Comparison of ENCODE assay signal across 11 cellular contexts in genomic region chr7:2635810-2636701, GRCh38. TPM values are rescaled to one million over a fixed set of nuclear protein-coding genes. Genes with fewer than 3 reads are reported as not detected.
A peak's percentile ranks its signal among the peaks of the same experiment; 100 is the strongest.
DNase-seq lines count a peak whose midpoint lies in the region; ATAC-seq and TF ChIP-seq lines count a peak whose summit lies in the region.
"Had no signal": no experiment of that assay in that cellular context is flagged by ENCODE, and none has a peak within 500 bp of the region (broad histone marks: within the 10 kb centered on the region; RNA-seq: fewer than 3 reads in every experiment).

No MANE protein-coding gene starts in this region.

- H3K9me3 Mint-ChIP-seq in endothelial cell (ENCODE audit: unreplicated experiment) (no peaks in the 10 kb centered on the region), nephron progenitor cell (no peaks in the 10 kb centered on the region)
- H3K9me3 Mint-ChIP-seq: stimulated activated naive CD8-positive, alpha-beta T cell treated with anti-CD3 and anti-CD28 coated beads, Interleukin-15, Interleukin-2, amounts not matched to agents 100 ng/mL and 50 ng/mL, for 24 hours had no signal

- H3K4me3 Mint-ChIP-seq in endothelial cell (ENCODE audit: unreplicated experiment) = peak overlapping the region; percentile 57
- H3K4me3 Mint-ChIP-seq in nephron progenitor cell = no peak overlapping the region
- H3K4me3 Mint-ChIP-seq: stimulated activated naive CD8-positive, alpha-beta T cell treated with anti-CD3 and anti-CD28 coated beads, Interleukin-15, Interleukin-2, amounts not matched to agents 100 ng/mL and 50 ng/mL, for 24 hours had no signal

- peaks cover 8% of the 10 kb centered on the region for H3K36me3 Mint-ChIP-seq in endothelial cell (ENCODE audit: low read depth, unreplicated experiment)
- H3K36me3 Mint-ChIP-seq in nephron progenitor cell (ENCODE audit: low read depth) = no peaks in the 10 kb centered on the region

- no peak for ATAC-seq in GM19035 (IDR thresholded peaks at IDR 0.05; ENCODE audit: unreplicated experiment)
- ATAC-seq in GM18520 (IDR thresholded peaks at IDR 0.05; ENCODE audit: unreplicated experiment) = no peak

- H3K4me1 Mint-ChIP-seq in endothelial cell (ENCODE audit: unreplicated experiment) (peaks cover 14% of the 10 kb centered on the region), nephron progenitor cell (peaks cover 46% of the 10 kb centered on the region)

- TF ChIP-seq CTCF in endothelial cell (IDR thresholded peaks at IDR 0.05; ENCODE audit: unreplicated experiment) (no peak), nephron progenitor cell (IDR thresholded peaks at IDR 0.05) (no peak)

- peak; percentile 67 for DNase-seq in Ammon's horn (ENCODE audit: low spot score)
- DNase-seq in NCI-H446 (lab: John Stamatoyannopoulos, UW) = peak; percentile 13 to 79
- DNase-seq in endothelial cell (ENCODE audit: low spot score) = no peak
- no peak for DNase-seq in nephron progenitor cell
- DNase-seq in cerebellar nuclear complex (lab: John Stamatoyannopoulos, UW) = no peak
- no peak for DNase-seq in middle frontal gyrus (ENCODE audit: extremely low spot score, low spot score)
- DNase-seq: colonic mucosa, NCI-H1930 had no signal

- H3K27ac Mint-ChIP-seq in endothelial cell (ENCODE audit: unreplicated experiment) (peak overlapping the region; percentile 64), nephron progenitor cell (peak overlapping the region; percentile 92)
- H3K27ac Mint-ChIP-seq: stimulated activated naive CD8-positive, alpha-beta T cell treated with anti-CD3 and anti-CD28 coated beads, Interleukin-15, Interleukin-2, amounts not matched to agents 100 ng/mL and 50 ng/mL, for 24 hours had no signal

- H3K27me3 Mint-ChIP-seq in endothelial cell (ENCODE audit: unreplicated experiment) (peaks cover 12% of the 10 kb centered on the region), nephron progenitor cell (ENCODE audit: low read depth, poor library complexity) (no peaks in the 10 kb centered on the region)
- H3K27me3 Mint-ChIP-seq: stimulated activated naive CD8-positive, alpha-beta T cell treated with anti-CD3 and anti-CD28 coated beads, Interleukin-15, Interleukin-2, amounts not matched to agents 100 ng/mL and 50 ng/mL, for 24 hours had no signal

RNA-seq across cellular contexts. Expression of gene TTYH3, which starts 4.3 kb away (rescaled TPM):
- total RNA-seq in endothelial cell (ENCODE audit: unreplicated experiment) = 250 TPM

RNA-seq across cellular contexts. Expression of gene AMZ1, which starts 51.9 kb away (rescaled TPM):
- total RNA-seq in endothelial cell (ENCODE audit: unreplicated experiment) = 0.05 TPM

Comparison
In these comparisons a context has a peak if more than half of its experiments do, and no peak if none do; other contexts are left out.
1. DNase-seq: peak in Ammon's horn (single experiment) and NCI-H446 (2 of 2); none in endothelial cell (single experiment), nephron progenitor cell (single experiment), cerebellar nuclear complex (0 of 2) and middle frontal gyrus (single experiment).